8 cellular contexts compared by ENCODE assay signal in the genomic region with DNA sequence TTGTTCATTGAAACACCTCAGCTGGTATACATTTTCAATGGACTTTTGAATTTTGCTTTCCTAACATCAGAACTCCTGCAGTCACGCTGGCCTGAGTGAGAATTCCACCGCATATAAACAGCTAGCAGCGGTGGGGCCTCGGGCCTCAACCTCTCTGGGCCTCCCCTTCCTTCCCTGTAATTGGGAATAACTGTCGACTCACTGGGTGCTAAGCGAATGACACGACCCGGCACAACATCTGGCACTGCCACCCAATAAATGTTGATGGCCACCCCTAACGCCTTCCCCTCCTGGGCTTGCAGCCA. TPM values are rescaled to one million over a fixed set of nuclear protein-coding genes. Genes with fewer than 3 reads are reported as not detected.
DNase-seq lines count a peak whose midpoint lies in the region; ATAC-seq, FAIRE-seq and TF ChIP-seq lines count a peak whose summit lies in the region.

No MANE protein-coding gene starts in this region.

- no peak for ATAC-seq in thoracic aorta (ENCODE audit: insufficient number of reproducible peaks, low FRiP score, low read depth)

- peak overlapping the region; percentile 92 to 96 for H3K4me3 ChIP-seq in kidney (ENCODE audit: low read length in 2 of 2)
- H3K4me3 ChIP-seq in thoracic aorta, result peak overlapping the region; percentile 95

- peak overlapping the region; percentile 96 for H3K27ac Mint-ChIP-seq in T-helper 2 cell treated with Interferon-gamma antibody and Interleukin-4, amounts not matched to agents 5 μg/mL and 100 μg/mL, for 36 hours

- peak overlapping the region; percentile 93 for H3K4me3 Mint-ChIP-seq in T-helper 2 cell treated with Interferon-gamma antibody and Interleukin-4, amounts not matched to agents 5 μg/mL and 100 μg/mL, for 36 hours

- H3K9ac ChIP-seq in kidney (ENCODE audit: low read length in 2 of 2), result peak overlapping the region; percentile 52 to 90

- H3K4me1 Mint-ChIP-seq in T-helper 2 cell treated with Interferon-gamma antibody and Interleukin-4, amounts not matched to agents 5 μg/mL and 100 μg/mL, for 36 hours (ENCODE audit: low read depth), result peaks cover 8% of the 10 kb centered on the region

- no peak for DNase-seq in T-helper 2 cell treated with Interferon-gamma antibody and Interleukin-4, amounts not matched to agents 5 μg/mL and 100 μg/mL, for 36 hours (ENCODE audit: low spot score)
- DNase-seq in T-helper 2 cell, result no peak
- DNase-seq in kidney, result no peak
- no peak for DNase-seq in thoracic aorta (ENCODE audit: low spot score)
- DNase-seq in EL, result no peak
- no peak for DNase-seq in epidermal melanocyte (ENCODE audit: insufficient read length, low spot score)
- DNase-seq in activated CD4-positive, alpha-beta T cell treated with anti-CD3 and anti-CD28 coated beads for 4 hours, result no peak

- FAIRE-seq in kidney (lab: Jason Lieb, UNC), result no peak

- no peaks in the 10 kb centered on the region for H3K9me3 ChIP-seq in kidney (ENCODE audit: control insufficient read depth in 1 of 2, low read length in 2 of 2)
- no peaks in the 10 kb centered on the region for H3K9me3 ChIP-seq in thoracic aorta

- intact Hi-C loops in kidney (cut with DNase I), result no loop called here

- TF ChIP-seq CTCF in kidney (IDR thresholded peaks at IDR 0.05; ENCODE audit: borderline replicate concordance, extremely low read depth, insufficient read depth), result no peak
- no peak for TF ChIP-seq CTCF in thoracic aorta (IDR thresholded peaks at IDR 0.05)

- no peaks in the 10 kb centered on the region for H3K27me3 ChIP-seq in thoracic aorta (replicated peaks; ENCODE audit: insufficient read depth)

- no peaks in the 10 kb centered on the region for H3K27me3 Mint-ChIP-seq in T-helper 2 cell treated with Interferon-gamma antibody and Interleukin-4, amounts not matched to agents 5 μg/mL and 100 μg/mL, for 36 hours (ENCODE audit: low read depth)

- peaks cover 3 to 6% of the 10 kb centered on the region in 2 donors for H3K36me3 ChIP-seq in kidney (ENCODE audit: control insufficient read depth in 1 of 2, insufficient read depth in 2 of 2, low read length in 2 of 2)
- H3K36me3 ChIP-seq in thoracic aorta, result peaks cover 26% of the 10 kb centered on the region

- H3K9me3 Mint-ChIP-seq in T-helper 2 cell treated with Interferon-gamma antibody and Interleukin-4, amounts not matched to agents 5 μg/mL and 100 μg/mL, for 36 hours, result no peaks in the 10 kb centered on the region

- H3K27ac ChIP-seq in angular gyrus (ENCODE audit: low read depth, low read length) (peak overlapping the region; percentile 90), kidney (ENCODE audit: low read depth in 2 of 2, low read length in 2 of 2) (peak overlapping the region; percentile 83 to 88), thoracic aorta (peak overlapping the region; percentile 89 to 96)

- H3K4me1 ChIP-seq in kidney (ENCODE audit: control insufficient read depth in 1 of 2, insufficient read depth in 1 of 2, low read depth in 1 of 2, low read length in 2 of 2), result no peaks in the 10 kb centered on the region
- H3K4me1 ChIP-seq in thoracic aorta (ENCODE audit: control insufficient read depth in 1 of 2, low read depth in 2 of 2), result peaks cover 6 to 10% of the 10 kb centered on the region in 2 donors

- peaks cover 21% of the 10 kb centered on the region for H3K36me3 Mint-ChIP-seq in T-helper 2 cell treated with Interferon-gamma antibody and Interleukin-4, amounts not matched to agents 5 μg/mL and 100 μg/mL, for 36 hours (ENCODE audit: low read depth)

RNA-seq across cellular contexts. Expression of a gene that starts 0.7 kb away (rescaled TPM):
- 37.0 TPM for total RNA-seq in kidney
- 52.3 TPM for polyA plus RNA-seq in kidney (ENCODE audit: insufficient read depth, low read depth, low replicate concordance)
- total RNA-seq in thoracic aorta, result 10 to 100 TPM; 37.6 to 42.5 TPM

RNA-seq across cellular contexts. Expression of a gene that starts 19.5 kb away (rescaled TPM):
- total RNA-seq in kidney (59.9 TPM), thoracic aorta (10 to 100 TPM; 47.4 to 87.5 TPM)
- polyA plus RNA-seq in kidney (ENCODE audit: insufficient read depth, low read depth, low replicate concordance), result 17.5 TPM
